In genomic region chr4:24988776-24989175, GRCh38 we compare ENCODE assay signal across 9 cellular contexts. TPM values are rescaled to one million over a fixed set of nuclear protein-coding genes. Genes with fewer than 3 reads are reported as not detected.
A peak's percentile ranks its signal among the peaks of the same experiment; 100 is the strongest.
DNase-seq lines count a peak whose midpoint lies in the region; ATAC-seq and TF ChIP-seq lines count a peak whose summit lies in the region.
"Had no signal": no experiment of that assay in that cellular context is flagged by ENCODE, and none has a peak within 500 bp of the region (broad histone marks: within the 10 kb centered on the region; RNA-seq: fewer than 3 reads in every experiment).

No MANE protein-coding gene starts in this region.

- POLR2A ChIA-PET in T-cell (lab: Charles Lee): no interaction called here

- no peaks in the 10 kb centered on the region for H3K27me3 ChIP-seq in WERI-Rb-1 (ENCODE audit: insufficient read depth, low read depth, severe bottlenecking)
- H3K27me3 ChIP-seq in iPS-18a (ENCODE audit: control insufficient read depth, insufficient read depth, low read length): no peaks in the 10 kb centered on the region

- TF ChIP-seq CTCF in AG09319 (IDR thresholded peaks at IDR 0.05; ENCODE audit: low read depth, low read length) (peak; percentile 79), WERI-Rb-1 (IDR thresholded peaks at IDR 0.05; ENCODE audit: low read depth, low read length) (peak; percentile 87)

- H3K27ac ChIP-seq in WERI-Rb-1 (no peak overlapping the region), iPS-18a (ENCODE audit: low read length) (no peak overlapping the region)

- H3K36me3 ChIP-seq in WERI-Rb-1: no peaks in the 10 kb centered on the region
- no peaks in the 10 kb centered on the region for H3K36me3 ChIP-seq in iPS-18a (ENCODE audit: control insufficient read depth, low read depth, low read length)

- no peaks in the 10 kb centered on the region for H3K27me3 Mint-ChIP-seq in activated naive CD4-positive, alpha-beta T cell treated with anti-CD3 and anti-CD28 coated beads for 36 hours (ENCODE audit: low read depth)
- H3K27me3 Mint-ChIP-seq in T-cell: peaks cover 0 to 3% of the 10 kb centered on the region in 2 donors

- CTCF ChIA-PET in activated naive CD4-positive, alpha-beta T cell treated with anti-CD3 and anti-CD28 coated beads for 36 hours (lab: Charles Lee): no interaction called here
- CTCF ChIA-PET in T-cell (lab: Charles Lee): no interaction called here

- H3K9me3 Mint-ChIP-seq in activated naive CD4-positive, alpha-beta T cell treated with anti-CD3 and anti-CD28 coated beads for 36 hours: peaks cover 2% of the 10 kb centered on the region
- peaks cover 0 to 5% (median 2%) of the 10 kb centered on the region in 3 donors for H3K9me3 Mint-ChIP-seq in T-cell

- no peak overlapping the region for H3K4me3 Mint-ChIP-seq in activated naive CD4-positive, alpha-beta T cell treated with anti-CD3 and anti-CD28 coated beads for 36 hours
- H3K4me3 Mint-ChIP-seq in T-cell: no peak overlapping the region

- DNase-seq in AG09319 (ENCODE audit: extremely low read depth, low read depth) (peak; percentile 39), HPDE6-E6E7 (ENCODE audit: extremely low spot score) (peak; percentile 28), WERI-Rb-1 (peak; percentile 69), T-cell (no peak)
- DNase-seq in activated naive CD4-positive, alpha-beta T cell treated with anti-CD3 and anti-CD28 coated beads for 36 hours: no peak

- H3K4me1 Mint-ChIP-seq in activated naive CD4-positive, alpha-beta T cell treated with anti-CD3 and anti-CD28 coated beads for 36 hours (ENCODE audit: low read depth): no peaks in the 10 kb centered on the region
- no peaks in the 10 kb centered on the region for H3K4me1 Mint-ChIP-seq in T-cell

- H3K9me3 ChIP-seq in WERI-Rb-1 (ENCODE audit: severe bottlenecking) (no peaks in the 10 kb centered on the region), iPS-18a (ENCODE audit: control insufficient read depth, low read depth, low read length) (no peaks in the 10 kb centered on the region)

- H3K36me3 Mint-ChIP-seq in activated naive CD4-positive, alpha-beta T cell treated with anti-CD3 and anti-CD28 coated beads for 36 hours (ENCODE audit: low read depth): no peaks in the 10 kb centered on the region
- no peaks in the 10 kb centered on the region for H3K36me3 Mint-ChIP-seq in T-cell

- no peak for ATAC-seq in GM18520 (IDR thresholded peaks at IDR 0.05; ENCODE audit: unreplicated experiment)
- ATAC-seq in T-cell (replicated peaks in 1 of 4): no peak
- no peak for ATAC-seq in GM19463 (IDR thresholded peaks at IDR 0.05; ENCODE audit: unreplicated experiment)

- no peak overlapping the region for H3K27ac Mint-ChIP-seq in activated naive CD4-positive, alpha-beta T cell treated with anti-CD3 and anti-CD28 coated beads for 36 hours
- no peak overlapping the region for H3K27ac Mint-ChIP-seq in T-cell

- intact Hi-C loops in activated naive CD4-positive, alpha-beta T cell treated with anti-CD3 and anti-CD28 coated beads for 36 hours (cut with micrococcal nuclease): no loop called here

- H3K4me3 ChIP-seq in WERI-Rb-1 (ENCODE audit: low read depth, low read length) (no peak overlapping the region), iPS-18a (ENCODE audit: low read length) (peak overlapping the region; percentile 34)

- peaks cover 10% of the 10 kb centered on the region for H3K4me1 ChIP-seq in iPS-18a (ENCODE audit: control insufficient read depth, low read depth, low read length)

- no peak overlapping the region for H3K9ac ChIP-seq in iPS-18a (ENCODE audit: low read length)

RNA-seq across cellular contexts. Expression of gene LGI2, which starts 42.0 kb away (rescaled TPM):
- total RNA-seq in activated naive CD4-positive, alpha-beta T cell treated with anti-CD3 and anti-CD28 coated beads for 36 hours: not detected
- total RNA-seq in T-cell: under 1 TPM in 1 of 5 donors, not detected in 4; 0.03 TPM
- total RNA-seq: T-helper 2 cell treated with Interferon-gamma antibody and Interleukin-4, amounts not matched to agents 100 ng/mL and 5 ng/mL, for 36 hours had no signal

Comparison
In these comparisons a context has a peak if more than half of its experiments do, and no peak if none do; other contexts are left out.
1. DNase-seq: peak in AG09319 (single experiment), HPDE6-E6E7 (single experiment) and WERI-Rb-1 (single experiment); none in activated naive CD4-positive, alpha-beta T cell treated with anti-CD3 and anti-CD28 coated beads for 36 hours (single experiment) and T-cell (0 of 34).